Comparison of ENCODE assay signal across 8 cellular contexts in the genomic region with DNA sequence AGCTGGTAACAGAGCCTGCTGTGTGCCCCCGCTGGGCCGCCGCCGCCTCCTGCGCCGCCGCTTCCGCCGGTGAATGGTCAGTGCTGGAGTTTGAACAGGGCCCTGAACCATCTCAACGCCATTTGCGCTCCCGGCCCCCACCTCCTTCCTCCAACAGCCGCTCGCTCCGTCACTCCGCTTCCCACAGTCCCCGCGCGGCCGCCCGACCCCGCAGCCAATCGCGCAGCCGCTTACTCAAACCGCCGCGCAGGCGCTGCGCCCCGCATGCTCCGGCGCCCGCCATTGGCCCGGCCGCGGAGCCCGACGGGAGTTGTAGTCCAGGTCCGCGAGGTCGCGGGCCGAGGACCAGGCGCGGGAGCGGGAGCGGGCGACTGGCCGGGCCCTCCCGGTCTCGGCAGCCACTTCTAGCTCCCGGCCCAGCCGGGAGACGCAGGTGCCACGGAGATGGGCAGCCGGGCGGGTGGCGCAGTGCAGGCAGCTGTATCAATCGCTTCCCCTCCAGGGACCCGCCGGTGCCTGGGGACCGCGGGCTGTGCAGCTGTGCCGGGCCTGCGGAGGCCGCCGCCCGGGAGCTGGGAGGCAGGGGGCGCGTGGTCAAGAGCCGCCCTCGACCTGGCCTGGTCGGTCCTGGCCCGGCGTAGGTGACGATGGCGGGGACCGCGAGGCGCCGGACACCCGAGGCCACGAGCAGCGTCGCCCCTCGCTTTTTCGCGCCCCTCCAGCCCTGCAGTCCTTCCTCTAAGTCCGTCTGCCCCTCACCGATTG. TPM values are rescaled to one million over a fixed set of nuclear protein-coding genes. Genes with fewer than 3 reads are reported as not detected.
A peak's percentile ranks its signal among the peaks of the same experiment; 100 is the strongest.
DNase-seq lines count a peak whose midpoint lies in the region; ATAC-seq and TF ChIP-seq lines count a peak whose summit lies in the region.

A gene with protein sequence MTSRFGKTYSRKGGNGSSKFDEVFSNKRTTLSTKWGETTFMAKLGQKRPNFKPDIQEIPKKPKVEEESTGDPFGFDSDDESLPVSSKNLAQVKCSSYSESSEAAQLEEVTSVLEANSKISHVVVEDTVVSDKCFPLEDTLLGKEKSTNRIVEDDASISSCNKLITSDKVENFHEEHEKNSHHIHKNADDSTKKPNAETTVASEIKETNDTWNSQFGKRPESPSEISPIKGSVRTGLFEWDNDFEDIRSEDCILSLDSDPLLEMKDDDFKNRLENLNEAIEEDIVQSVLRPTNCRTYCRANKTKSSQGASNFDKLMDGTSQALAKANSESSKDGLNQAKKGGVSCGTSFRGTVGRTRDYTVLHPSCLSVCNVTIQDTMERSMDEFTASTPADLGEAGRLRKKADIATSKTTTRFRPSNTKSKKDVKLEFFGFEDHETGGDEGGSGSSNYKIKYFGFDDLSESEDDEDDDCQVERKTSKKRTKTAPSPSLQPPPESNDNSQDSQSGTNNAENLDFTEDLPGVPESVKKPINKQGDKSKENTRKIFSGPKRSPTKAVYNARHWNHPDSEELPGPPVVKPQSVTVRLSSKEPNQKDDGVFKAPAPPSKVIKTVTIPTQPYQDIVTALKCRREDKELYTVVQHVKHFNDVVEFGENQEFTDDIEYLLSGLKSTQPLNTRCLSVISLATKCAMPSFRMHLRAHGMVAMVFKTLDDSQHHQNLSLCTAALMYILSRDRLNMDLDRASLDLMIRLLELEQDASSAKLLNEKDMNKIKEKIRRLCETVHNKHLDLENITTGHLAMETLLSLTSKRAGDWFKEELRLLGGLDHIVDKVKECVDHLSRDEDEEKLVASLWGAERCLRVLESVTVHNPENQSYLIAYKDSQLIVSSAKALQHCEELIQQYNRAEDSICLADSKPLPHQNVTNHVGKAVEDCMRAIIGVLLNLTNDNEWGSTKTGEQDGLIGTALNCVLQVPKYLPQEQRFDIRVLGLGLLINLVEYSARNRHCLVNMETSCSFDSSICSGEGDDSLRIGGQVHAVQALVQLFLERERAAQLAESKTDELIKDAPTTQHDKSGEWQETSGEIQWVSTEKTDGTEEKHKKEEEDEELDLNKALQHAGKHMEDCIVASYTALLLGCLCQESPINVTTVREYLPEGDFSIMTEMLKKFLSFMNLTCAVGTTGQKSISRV (N-terminal part only) (minus strand): TSS at position 173 of the 765 bp plus-strand sequence. CDS start 3,723 bp downstream, outside the sequence.

- peaks cover 83% of the 10 kb centered on the region for H3K79me2 ChIP-seq in SU-DHL-6 (ENCODE audit: insufficient read depth, low read length)

- TF ChIP-seq CTCF in GM12865 (IDR thresholded peaks at IDR 0.05; ENCODE audit: insufficient read depth, low read depth, low read length, missing control alignments) (no peak), SU-DHL-6 (IDR thresholded peaks at IDR 0.05; ENCODE audit: insufficient read depth, low read length, poor library complexity, severe bottlenecking) (no peak), osteocyte (IDR thresholded peaks at IDR 0.05) (no peak), thoracic aorta (IDR thresholded peaks at IDR 0.05) (no peak)

- peak within 1 kb of the TSS; percentile 17 for H2AFZ ChIP-seq in SU-DHL-6 (ENCODE audit: low read depth, low read length, severe bottlenecking)

- no peaks in the 10 kb centered on the region for H3K27me3 ChIP-seq in SU-DHL-6 (ENCODE audit: low read length)
- H3K27me3 ChIP-seq in thoracic aorta (replicated peaks; ENCODE audit: insufficient read depth): no peaks in the 10 kb centered on the region

- DNase-seq in GM12865 (ENCODE audit: low read depth) (peak; percentile 97), NCI-H1105 treated with DMSO at 0.1 percent for 48 hours (lab: John Stamatoyannopoulos, UW) (peak; percentile 75), head of caudate nucleus (peak; percentile 86 to 98 (median 97)), osteocyte (ENCODE audit: extremely low spot score, unreplicated experiment) (peak; percentile 99), thoracic aorta (ENCODE audit: low spot score) (peak; percentile 83)
- DNase-seq in activated naive CD8-positive, alpha-beta T cell treated with anti-CD3 and anti-CD28 coated beads, Interleukin-2, amount 10 ng/mL, durations not matched to agents 7 days and 5 days: peak; percentile 98

- ATAC-seq in HG02678 (IDR thresholded peaks at IDR 0.05; ENCODE audit: unreplicated experiment) (peak; percentile 95), thoracic aorta (ENCODE audit: insufficient number of reproducible peaks, low FRiP score, low read depth) (peak; percentile 85)
- ATAC-seq in activated naive CD8-positive, alpha-beta T cell treated with anti-CD3 and anti-CD28 coated beads, Interleukin-2, amount 10 ng/mL, durations not matched to agents 7 days and 5 days (ENCODE audit: low read depth): peak; percentile 97

- peaks cover 29 to 56% of the 10 kb centered on the region in 2 donors for H3K4me1 ChIP-seq in thoracic aorta (ENCODE audit: control insufficient read depth in 1 of 2, low read depth in 2 of 2)

- H4K20me1 ChIP-seq in SU-DHL-6 (ENCODE audit: low read depth, low read length): peaks cover 28% of the 10 kb centered on the region

- peaks cover 43% of the 10 kb centered on the region for H3K4me1 Mint-ChIP-seq in activated naive CD8-positive, alpha-beta T cell treated with anti-CD3 and anti-CD28 coated beads, Interleukin-2, amount 10 ng/mL, durations not matched to agents 7 days and 5 days
- H3K4me1 Mint-ChIP-seq in osteocyte (ENCODE audit: unreplicated experiment): peaks cover 52% of the 10 kb centered on the region

- H3K9me3 ChIP-seq in SU-DHL-6 (ENCODE audit: insufficient read depth, low read length): no peaks in the 10 kb centered on the region
- H3K9me3 ChIP-seq in thoracic aorta: no peaks in the 10 kb centered on the region

- H3K36me3 ChIP-seq in SU-DHL-6 (ENCODE audit: low read length): peaks cover 26% of the 10 kb centered on the region; the same call in 1 of the 2 replicates
- H3K36me3 ChIP-seq in thoracic aorta: no peaks in the 10 kb centered on the region

- peak within 1 kb of the TSS; percentile 89 for H3K27ac Mint-ChIP-seq in activated naive CD8-positive, alpha-beta T cell treated with anti-CD3 and anti-CD28 coated beads, Interleukin-2, amount 10 ng/mL, durations not matched to agents 7 days and 5 days
- peak within 1 kb of the TSS; percentile 94 for H3K27ac Mint-ChIP-seq in osteocyte (ENCODE audit: unreplicated experiment)

- peak within 1 kb of the TSS; percentile 67 for H3K4me3 ChIP-seq in GM12865 (ENCODE audit: low read depth, low read length)
- H3K4me3 ChIP-seq in SU-DHL-6 (ENCODE audit: insufficient read depth, low read length, poor library complexity, severe bottlenecking): peak within 1 kb of the TSS; percentile 99
- peak within 1 kb of the TSS; percentile 91 for H3K4me3 ChIP-seq in thoracic aorta

- H3K36me3 Mint-ChIP-seq in activated naive CD8-positive, alpha-beta T cell treated with anti-CD3 and anti-CD28 coated beads, Interleukin-2, amount 10 ng/mL, durations not matched to agents 7 days and 5 days: peaks cover 28% of the 10 kb centered on the region
- peaks cover 9% of the 10 kb centered on the region for H3K36me3 Mint-ChIP-seq in osteocyte (ENCODE audit: unreplicated experiment)

- no peaks in the 10 kb centered on the region for H3K9me2 ChIP-seq in SU-DHL-6 (replicated peaks; ENCODE audit: insufficient read depth, low read length)

- intact Hi-C loops in head of caudate nucleus (cut with DNase I): no loop called here

- no peaks in the 10 kb centered on the region for H3K27me3 Mint-ChIP-seq in activated naive CD8-positive, alpha-beta T cell treated with anti-CD3 and anti-CD28 coated beads, Interleukin-2, amount 10 ng/mL, durations not matched to agents 7 days and 5 days
- no peaks in the 10 kb centered on the region for H3K27me3 Mint-ChIP-seq in osteocyte (ENCODE audit: unreplicated experiment)

- POLR2A ChIA-PET in activated naive CD8-positive, alpha-beta T cell treated with anti-CD3 and anti-CD28 coated beads, Interleukin-2, amount 10 ng/mL, durations not matched to agents 7 days and 5 days (lab: Charles Lee): interaction anchor here (0.6 to 5.7 kb wide), 6 partner anchors 9 to 121 kb away, joined by 3 to 36 read pairs (median 6); no protein-coding TSS in a partner anchor

- H3K9ac ChIP-seq in SU-DHL-6 (ENCODE audit: low read length): peak within 1 kb of the TSS; percentile 96

- H3K4me2 ChIP-seq in SU-DHL-6 (ENCODE audit: low read depth, low read length, poor library complexity, severe bottlenecking): peak within 1 kb of the TSS; percentile 100

- H3K27ac ChIP-seq in SU-DHL-6 (ENCODE audit: low read depth, low read length) (peak within 1 kb of the TSS; percentile 80), thoracic aorta (peak within 1 kb of the TSS; percentile 88 to 97)

- peaks cover 21% of the 10 kb centered on the region; the same call in 1 of the 2 replicates for H3F3A ChIP-seq in SU-DHL-6 (ENCODE audit: insufficient read depth)

- H3K4me3 Mint-ChIP-seq in activated naive CD8-positive, alpha-beta T cell treated with anti-CD3 and anti-CD28 coated beads, Interleukin-2, amount 10 ng/mL, durations not matched to agents 7 days and 5 days: peak within 1 kb of the TSS; percentile 93
- peak within 1 kb of the TSS; percentile 96 for H3K4me3 Mint-ChIP-seq in osteocyte (ENCODE audit: unreplicated experiment)

- no peaks in the 10 kb centered on the region for H3K9me3 Mint-ChIP-seq in activated naive CD8-positive, alpha-beta T cell treated with anti-CD3 and anti-CD28 coated beads, Interleukin-2, amount 10 ng/mL, durations not matched to agents 7 days and 5 days
- no peaks in the 10 kb centered on the region for H3K9me3 Mint-ChIP-seq in osteocyte (ENCODE audit: unreplicated experiment)

RNA-seq across cellular contexts. Expression of the gene that starts here (rescaled TPM):
- 10 to 100 TPM; 47.9 to 52.9 TPM for total RNA-seq in activated naive CD8-positive, alpha-beta T cell treated with anti-CD3 and anti-CD28 coated beads, Interleukin-2, amount 10 ng/mL, durations not matched to agents 7 days and 5 days
- total RNA-seq in osteocyte (29.3 and 32.6 TPM in 2 replicates), thoracic aorta (10 to 100 TPM; 25.9 to 52.7 TPM)

Comparison
In these comparisons a context has a peak if more than half of its experiments do, and no peak if none do; other contexts are left out.
1. Peak in every context shown above with its lines: DNase-seq, ATAC-seq, H3K4me3 ChIP-seq and H3K27ac ChIP-seq.